Comparison of ENCODE assay signal across 9 cellular contexts in genomic region chr6:43838276-43839036, GRCh38.
A peak's percentile ranks its signal among the peaks of the same experiment; 100 is the strongest.
DNase-seq lines count a peak whose midpoint lies in the region; ATAC-seq and TF ChIP-seq lines count a peak whose summit lies in the region.
"Had no signal": no experiment of that assay in that cellular context is flagged by ENCODE, and none has a peak within 500 bp of the region (broad histone marks: within the 10 kb centered on the region; RNA-seq: fewer than 3 reads in every experiment).

No MANE protein-coding gene starts in this region.

- no peaks in the 10 kb centered on the region for H3K9me3 ChIP-seq in DND-41 (ENCODE audit: insufficient read depth, low read length, severe bottlenecking)

- no peaks in the 10 kb centered on the region for H3K79me2 ChIP-seq in DND-41 (ENCODE audit: insufficient read depth, low read length)

- H3K9ac ChIP-seq in DND-41 (ENCODE audit: low read depth, low read length) = no peak overlapping the region

- H4K20me1 ChIP-seq in DND-41 (ENCODE audit: insufficient read depth, low read length) = peaks cover 5% of the 10 kb centered on the region; the same call in 1 of the 2 replicates

- H3K27ac ChIP-seq in DND-41 (ENCODE audit: low read length) = no peak overlapping the region
- H3K27ac ChIP-seq in VCaP = no peak overlapping the region

- DNase-seq in DND-41 (peak; percentile 20), HuH-7.5 (ENCODE audit: low spot score) (peak; percentile 46), left ventricle myocardium superior (peak; percentile 63)
- peak; percentile 25 for DNase-seq in stimulated activated CD8-positive, alpha-beta memory T cell treated with anti-CD3 and anti-CD28 coated beads, Interleukin-4, amount 100 ng/mL, for 48 hours

- H3K4me2 ChIP-seq in DND-41 (ENCODE audit: insufficient read depth, low read length) = no peak overlapping the region

- ATAC-seq in DND-41 (ENCODE audit: insufficient read depth, low read depth) (peak; percentile 58; the same call in 2 of the 3 replicates), left ventricle myocardium superior (peak; percentile 88), GM18907 (IDR thresholded peaks at IDR 0.05; ENCODE audit: unreplicated experiment) (no peak), GM19397 (IDR thresholded peaks at IDR 0.05; ENCODE audit: unreplicated experiment) (no peak), GM19328 (IDR thresholded peaks at IDR 0.05; ENCODE audit: unreplicated experiment) (no peak)
- ATAC-seq: T-cell had no signal

- TF ChIP-seq CTCF in DND-41 (IDR thresholded peaks at IDR 0.05; ENCODE audit: borderline replicate concordance, extremely low read depth, low read length, poor library complexity, severe bottlenecking) = peak; percentile 36
- peak; percentile 63 for TF ChIP-seq CTCF in VCaP (conservative IDR thresholded peaks at IDR 0.05)

- no peak overlapping the region for H2AFZ ChIP-seq in DND-41 (ENCODE audit: low read depth, low read length)

- H3K4me3 ChIP-seq in DND-41 (ENCODE audit: low read depth in 1 of 2, low read length in 2 of 2) = no peak overlapping the region

- no peaks in the 10 kb centered on the region for H3K36me3 ChIP-seq in DND-41 (ENCODE audit: insufficient read depth, low read length)

- peaks cover 18% of the 10 kb centered on the region for H3K27me3 ChIP-seq in DND-41 (ENCODE audit: insufficient read depth, low read length, poor library complexity)

- no peaks in the 10 kb centered on the region for H3K4me1 ChIP-seq in DND-41 (ENCODE audit: insufficient read depth, low read length)

- intact Hi-C loops in left ventricle myocardium superior (cut with micrococcal nuclease) = no loop called here

Comparison
In these comparisons a context has a peak if more than half of its experiments do, and no peak if none do; other contexts are left out.
1. ATAC-seq: peak in DND-41 (single experiment) and left ventricle myocardium superior (single experiment); none in GM18907 (single experiment), GM19397 (single experiment) and GM19328 (single experiment).
2. Peak in every context shown above with its lines, with median percentiles within 50 percentile points of each other: DNase-seq.